In genomic region chr9:118729981-118730380, GRCh38 we compare ENCODE assay signal across 8 cellular contexts.
"Had no signal": no experiment of that assay in that cellular context is flagged by ENCODE, and none has a peak within 500 bp of the region (broad histone marks: within the 10 kb centered on the region; RNA-seq: fewer than 3 reads in every experiment).

No MANE protein-coding gene starts in this region.

- ATAC-seq: GM12878 had no signal

- FAIRE-seq: G401.6, GM12878, GM12891, GM12892, GM18507, GM19239 had no signal

- DNase-seq: GDM1, GF-D8 had no signal

- H3K4me3 ChIP-seq: GM12878 had no signal
